In the genomic region with DNA sequence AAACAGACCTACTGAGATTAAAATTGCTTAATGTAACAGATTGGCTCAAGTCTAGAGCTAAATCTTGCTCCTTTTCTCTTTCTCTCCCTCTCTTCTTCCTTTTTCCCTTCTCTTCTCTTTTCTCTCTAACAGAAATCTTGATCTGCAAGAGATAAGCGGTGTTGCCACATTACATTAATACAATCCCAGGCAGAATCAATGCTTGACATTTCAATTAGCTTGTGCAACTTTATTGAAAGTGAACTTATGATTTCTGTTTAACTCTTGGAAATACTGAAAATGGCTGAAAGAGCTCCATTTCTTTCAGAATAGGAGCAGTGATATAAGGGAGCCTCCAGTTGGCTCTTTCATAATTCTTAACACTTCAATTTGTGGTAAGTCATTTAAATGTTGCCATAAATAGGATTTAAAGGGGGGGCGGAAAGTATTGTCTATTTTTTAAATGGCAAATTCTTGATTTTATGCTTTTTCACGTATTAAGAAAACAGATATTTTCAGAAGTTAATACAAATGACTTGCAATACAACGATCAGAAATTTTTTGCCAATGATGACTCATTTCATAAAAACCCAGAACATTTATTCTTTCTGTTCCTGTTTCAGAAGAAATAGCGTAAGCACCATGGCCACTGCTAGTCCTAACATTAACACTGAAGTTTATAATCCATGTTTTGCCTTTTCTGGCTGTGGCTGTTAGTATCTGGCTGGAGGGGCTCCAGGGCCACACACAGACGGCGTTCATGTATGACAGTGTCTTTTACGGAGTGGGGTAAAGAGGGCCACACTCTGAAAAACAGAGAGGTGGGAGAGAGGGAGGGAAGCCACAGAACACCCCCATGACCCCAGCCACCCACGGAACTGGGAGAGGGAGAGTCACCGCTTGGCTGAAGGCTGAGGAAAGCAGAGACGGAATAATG, we compare ENCODE assay signal across 7 cellular contexts.
DNase-seq lines count a peak whose midpoint lies in the region; ATAC-seq and TF ChIP-seq lines count a peak whose summit lies in the region.

No MANE protein-coding gene starts in this region.

- peak overlapping the region; percentile 78 for H2AFZ ChIP-seq in fibroblast of lung (ENCODE audit: low read length)

- H3K9ac ChIP-seq in fibroblast of lung (ENCODE audit: insufficient read depth, low read length): peak overlapping the region; percentile 52

- H3K36me3 ChIP-seq in fibroblast of lung (ENCODE audit: control insufficient read depth, insufficient read depth, low read length) (no peaks in the 10 kb centered on the region), testis (ENCODE audit: low read depth, missing control alignments) (no peaks in the 10 kb centered on the region)

- DNase-seq in LoVo (ENCODE audit: low spot score) (peak; percentile 38), fibroblast of lung (ENCODE audit: low read depth in 2 of 2) (peak; percentile 86 to 90), testis (peak; percentile 16), superior temporal gyrus (ENCODE audit: extremely low spot score) (no peak), GM20000 (ENCODE audit: low spot score) (no peak)
- no peak for DNase-seq in activated T-cell treated with anti-CD3 and anti-CD28 coated beads, Interleukin-2, amount 50 U/mL, for 48 hours

- H3K9me3 ChIP-seq in fibroblast of lung (ENCODE audit: control insufficient read depth, insufficient read depth, low read depth, low read length): no peaks in the 10 kb centered on the region
- no peaks in the 10 kb centered on the region for H3K9me3 ChIP-seq in testis

- peak overlapping the region; percentile 94 for H3K27ac ChIP-seq in fibroblast of lung (ENCODE audit: insufficient read depth, low read length)
- H3K27ac ChIP-seq in testis: peak overlapping the region; percentile 63 to 79

- TF ChIP-seq CTCF in fibroblast of lung (conservative IDR thresholded peaks at IDR 0.05 in 1 of 2, IDR thresholded peaks at IDR 0.05 in 1 of 2; ENCODE audit: low read depth in 1 of 2, low read length in 2 of 2) (no peak), testis (IDR thresholded peaks at IDR 0.05) (no peak), GM20000 (IDR thresholded peaks at IDR 0.05; ENCODE audit: extremely low read depth, missing control alignments) (no peak)

- peak; percentile 80 for ATAC-seq in GM21390 (IDR thresholded peaks at IDR 0.05; ENCODE audit: unreplicated experiment)

- H3K4me3 ChIP-seq in fibroblast of lung (replicated peaks in 1 of 4; ENCODE audit: control extremely low read depth in 1 of 4, insufficient read depth in 1 of 4, low read depth in 3 of 4, low read length in 4 of 4) (peak overlapping the region; percentile 38 to 55 (median 42)), testis (peak overlapping the region in 1 of 2 donors; percentile 44)

- 51 to 60% methylated on average over 11 of the region's 11 CpGs for WGBS in testis, 2 donors

- H3K27me3 ChIP-seq in fibroblast of lung (ENCODE audit: control insufficient read depth, insufficient read depth, low read length) (no peaks in the 10 kb centered on the region), testis (no peaks in the 10 kb centered on the region)

- H3K4me1 ChIP-seq in fibroblast of lung (ENCODE audit: control insufficient read depth, extremely low read depth, insufficient read depth, low read length) (peaks cover 8% of the 10 kb centered on the region), testis (no peaks in the 10 kb centered on the region)

- intact Hi-C loops in testis (cut with DNase I; ENCODE audit: low total_unique reads): no loop called here

- no peaks in the 10 kb centered on the region for H3K79me2 ChIP-seq in fibroblast of lung (ENCODE audit: control insufficient read depth, insufficient read depth, low read length)

- no peak for TF ChIP-seq POLR2A in testis (IDR thresholded peaks at IDR 0.05)

- no peaks in the 10 kb centered on the region for H4K20me1 ChIP-seq in fibroblast of lung (ENCODE audit: control insufficient read depth, extremely low read depth, insufficient read depth, low read length)

- peak overlapping the region; percentile 83 for H3K4me2 ChIP-seq in fibroblast of lung (ENCODE audit: extremely low read depth, insufficient read depth, low read length)

Comparison
In these comparisons a context has a peak if more than half of its experiments do, and no peak if none do; other contexts are left out.
1. DNase-seq: peak in LoVo (single experiment), fibroblast of lung (2 of 2) and testis (single experiment); none in activated T-cell treated with anti-CD3 and anti-CD28 coated beads, Interleukin-2, amount 50 U/mL, for 48 hours (0 of 2), superior temporal gyrus (single experiment) and GM20000 (single experiment).